1 cellular context compared by ENCODE assay signal in the genomic region with DNA sequence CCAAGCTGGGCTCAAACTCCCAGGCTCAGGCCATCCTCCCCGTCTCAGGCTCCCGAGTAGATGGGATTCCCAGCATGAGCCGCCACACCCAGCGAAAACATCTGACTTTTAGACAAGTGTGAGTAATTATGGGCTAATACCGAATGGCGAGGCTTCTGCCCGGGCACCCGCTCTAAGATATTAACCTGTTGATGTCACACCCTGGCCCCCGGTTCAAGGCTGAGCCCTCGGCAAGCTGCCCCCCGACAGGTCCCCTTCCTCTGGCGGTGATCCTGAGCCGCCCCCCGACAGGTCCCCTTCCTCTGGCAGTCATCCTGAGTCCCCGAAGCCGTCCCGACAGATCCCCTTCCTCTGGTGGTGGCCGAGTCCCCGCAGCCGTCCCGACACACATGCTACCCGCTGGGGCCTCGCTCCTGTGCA.
A peak's percentile ranks its signal among the peaks of the same experiment; 100 is the strongest.
TF ChIP-seq lines count a peak whose summit lies in the region.

No MANE protein-coding gene starts in this region.

TF ChIP-seq in K562, 482 proteins besides CTCF, POLR2A, EP300 and RAD21:
- TF ChIP-seq POLR2G (IDR thresholded peaks at IDR 0.05; ENCODE audit: low read depth, low read length) = 0 out of 2 replicates have a peak, but pooled peaks have one; percentile 39
- TF ChIP-seq ZNF121 (CRISPR knock-in tag; conservative IDR thresholded peaks at IDR 0.05) = 0 out of 2 replicates have a peak, but pooled peaks have one; percentile 17
- no peak for TF ChIP-seq CEBPB (tag; IDR thresholded peaks at IDR 0.05)
